ENCODE assay signal across 19 cellular contexts in the genomic region with DNA sequence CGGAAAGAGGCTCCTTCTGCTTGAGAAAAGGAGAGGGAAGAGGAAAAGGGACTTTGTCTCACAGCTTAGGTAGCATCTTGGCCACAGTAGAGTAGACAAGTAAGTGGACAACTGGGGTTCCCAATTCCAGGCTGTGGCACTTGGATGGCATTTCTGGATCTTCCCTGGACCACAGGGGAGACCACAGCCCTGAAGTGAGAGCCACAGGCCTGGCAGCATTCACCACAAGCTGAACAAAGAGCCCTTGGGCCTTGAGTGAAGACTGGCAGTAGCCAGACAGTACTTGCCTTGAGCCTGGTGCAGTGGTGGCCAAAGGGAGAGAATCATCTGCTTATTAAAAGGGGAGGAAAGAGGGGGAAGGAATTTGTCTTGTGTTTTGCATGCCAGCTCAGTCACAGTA.
A peak's percentile ranks its signal among the peaks of the same experiment; 100 is the strongest.
DNase-seq lines count a peak whose midpoint lies in the region; FAIRE-seq and TF ChIP-seq lines count a peak whose summit lies in the region.
"Had no signal": no experiment of that assay in that cellular context is flagged by ENCODE, and none has a peak within 500 bp of the region (broad histone marks: within the 10 kb centered on the region; RNA-seq: fewer than 3 reads in every experiment).

No MANE protein-coding gene starts in this region.

- no peak overlapping the region for H3K4me3 ChIP-seq in bronchial epithelial cell (ENCODE audit: low read depth, low read length)
- H3K4me3 ChIP-seq: A549; BLaER1 treated with 17β-estradiol and CSF1 and Interleukin-3, amounts not matched to agents 10 nM and 100 nM; GM12878 had no signal

- no peak for TF ChIP-seq POLR2A in GM12892 (IDR thresholded peaks at IDR 0.05; ENCODE audit: low read depth, low read length)

- TF ChIP-seq CTCF in bronchial epithelial cell (IDR thresholded peaks at IDR 0.05; ENCODE audit: insufficient read depth, low read length, severe bottlenecking): no peak

- FAIRE-seq in bronchial epithelial cell (lab: Jason Lieb, UNC): peak; percentile 50
- no peak for FAIRE-seq in GM12892 (lab: Jason Lieb, UNC)
- FAIRE-seq: A549, GM12878, GM19239 had no signal

- in situ Hi-C loops in G401 (cut with HindIII; ENCODE audit: low sequenced_read_pairs): no loop called here

- no peaks in the 10 kb centered on the region for H3K36me3 ChIP-seq in bronchial epithelial cell (ENCODE audit: control insufficient read depth, insufficient read depth, low read length)
- H3K36me3 ChIP-seq: BLaER1 treated with 17β-estradiol and CSF1 and Interleukin-3, amounts not matched to agents 10 nM and 100 nM had no signal

- peak; percentile 12 for DNase-seq in D341Med (ENCODE audit: low spot score)
- no peak for DNase-seq in bronchial epithelial cell (ENCODE audit: low read depth)
- peak; percentile 65 for DNase-seq in myocyte (ENCODE audit: low read depth)
- DNase-seq in GM12892 (ENCODE audit: insufficient read length): no peak
- no peak for DNase-seq in G401 (ENCODE audit: low spot score)
- DNase-seq in kidney glomerular epithelial cell (lab: John Stamatoyannopoulos, UW): no peak
- DNase-seq: AML-193; Caco-2; Calu3; CD4-positive, alpha-beta T cell; CD8-positive, alpha-beta T cell; DMS 273 treated with DMSO at 0.1 percent for 48 hours; DMS153; DMS79; GDM1 had no signal

- H3K27me3 ChIP-seq in bronchial epithelial cell (ENCODE audit: control insufficient read depth, insufficient read depth, low read length): no peaks in the 10 kb centered on the region
- H3K27me3 ChIP-seq: BLaER1 treated with 17β-estradiol and CSF1 and Interleukin-3, amounts not matched to agents 10 nM and 100 nM had no signal

Comparison
In these comparisons a context has a peak if more than half of its experiments do, and no peak if none do; other contexts are left out.
1. DNase-seq: peak in D341Med (single experiment) and myocyte (single experiment); none in bronchial epithelial cell (single experiment), GM12892 (single experiment), G401 (single experiment) and kidney glomerular epithelial cell (single experiment).